Comparison of ENCODE assay signal across 8 cellular contexts in genomic region chr1:81190003-81190402, GRCh38.
"Had no signal": no experiment of that assay in that cellular context is flagged by ENCODE, and none has a peak within 500 bp of the region (broad histone marks: within the 10 kb centered on the region; RNA-seq: fewer than 3 reads in every experiment).

No MANE protein-coding gene starts in this region.

- H3K4me1 Mint-ChIP-seq: GM23338, IgD-negative memory B cell had no signal

- H3K36me3 Mint-ChIP-seq: IgD-negative memory B cell had no signal

- H3K4me2 ChIP-seq: GM23338 had no signal

- H3K4me3 Mint-ChIP-seq: GM23338, HFFc6, IgD-negative memory B cell had no signal

- H3K27ac ChIP-seq: HL-60 had no signal

- H3K9me3 Mint-ChIP-seq: HFFc6, IgD-negative memory B cell had no signal

- H3K4me3 ChIP-seq: GM23338, HAP-1 had no signal

- H3K4me1 ChIP-seq: HAP-1 had no signal

- H3K27me3 Mint-ChIP-seq: IgD-negative memory B cell had no signal

- DNase-seq: H7, HFFc6, KG1 had no signal

- H3K36me3 ChIP-seq: HAP-1 had no signal

- H3K9me3 ChIP-seq: HAP-1 had no signal

- ATAC-seq: GM23338, HCT116 had no signal

- H3K27ac Mint-ChIP-seq: GM23338, HFFc6, IgD-negative memory B cell had no signal

- H2AFZ ChIP-seq: GM23338 had no signal
